Comparison of ENCODE assay signal across 8 cellular contexts in the genomic region with DNA sequence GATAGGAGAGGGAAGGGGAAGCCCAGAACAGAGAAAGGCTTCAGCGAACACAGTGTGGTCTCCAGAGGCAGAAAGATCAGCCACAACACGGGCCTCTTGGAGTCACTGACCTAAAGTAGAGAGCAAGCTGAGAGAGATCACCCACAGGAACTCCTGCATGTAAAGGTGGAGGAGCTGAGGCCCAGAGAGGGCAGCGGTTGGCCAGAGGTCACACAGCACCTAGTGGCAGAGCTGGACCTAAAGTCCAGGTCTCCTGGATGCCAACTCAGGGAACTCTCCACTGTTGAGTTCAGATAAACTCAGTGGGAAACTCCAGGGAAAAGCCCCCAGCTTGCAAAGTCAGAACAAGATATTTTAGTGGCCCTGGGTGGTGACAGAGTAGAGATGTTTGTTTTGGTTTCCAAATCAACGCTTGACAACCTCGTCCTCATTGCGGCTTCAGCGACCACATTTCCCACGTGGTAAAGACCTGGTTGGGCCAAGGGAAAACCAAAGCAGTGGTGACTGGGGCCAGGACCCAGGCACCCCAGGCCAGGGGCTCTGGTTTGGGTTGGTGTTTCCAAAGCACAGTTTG. TPM values are rescaled to one million over a fixed set of nuclear protein-coding genes. Genes with fewer than 3 reads are reported as not detected.
DNase-seq lines count a peak whose midpoint lies in the region; ATAC-seq, FAIRE-seq and TF ChIP-seq lines count a peak whose summit lies in the region.

No MANE protein-coding gene starts in this region.

- H3K4me3 ChIP-seq in GM12865 (ENCODE audit: low read depth, low read length): peak overlapping the region; percentile 77
- no peak overlapping the region for H3K4me3 ChIP-seq in small intestine (ENCODE audit: low read depth in 1 of 2, low read length in 2 of 2)
- H3K4me3 ChIP-seq in GM23338: no peak overlapping the region

- no peaks in the 10 kb centered on the region for H3K9me2 ChIP-seq in GM23338 (ENCODE audit: insufficient read depth)

- H3K4me2 ChIP-seq in GM23338: no peak overlapping the region

- H3K27me3 ChIP-seq in small intestine (ENCODE audit: control insufficient read depth in 2 of 2, insufficient read depth in 2 of 2, low read length in 2 of 2): no peaks in the 10 kb centered on the region
- peaks cover 16% of the 10 kb centered on the region for H3K27me3 ChIP-seq in GM23338 (ENCODE audit: insufficient read depth)

- H3K27ac ChIP-seq in cingulate gyrus (ENCODE audit: low read depth, low read length) (peak overlapping the region; percentile 55), small intestine (ENCODE audit: low read depth in 1 of 2, low read length in 1 of 2) (peak overlapping the region; percentile 24 to 94), GM23338 (ENCODE audit: low read depth) (no peak overlapping the region)

- no peaks in the 10 kb centered on the region for H3K9me3 ChIP-seq in small intestine (ENCODE audit: control insufficient read depth, low read depth)

- 34 to 67% (median 49%) methylated on average over 8 of the region's 8 CpGs for WGBS in small intestine, 3 donors

- H3K27me3 Mint-ChIP-seq in GM23338 (ENCODE audit: insufficient read depth, low read depth, poor library complexity): peaks cover 38% of the 10 kb centered on the region

- H3K4me3 Mint-ChIP-seq in GM23338: no peak overlapping the region

- H3K9me3 Mint-ChIP-seq in GM23338: no peaks in the 10 kb centered on the region; the same call in 2 of the 3 replicates

- TF ChIP-seq CTCF in GM12865 (IDR thresholded peaks at IDR 0.05; ENCODE audit: insufficient read depth, low read depth, low read length, missing control alignments): no peak
- no peak for TF ChIP-seq CTCF in GM23338 (conservative IDR thresholded peaks at IDR 0.05; ENCODE audit: low read depth in 2 of 2)

- no peaks in the 10 kb centered on the region; the same call in 2 of the 3 replicates for H3K36me3 Mint-ChIP-seq in GM23338 (ENCODE audit: low read depth)

- no peak overlapping the region; the same call in 1 of the 2 replicates for H3K27ac Mint-ChIP-seq in GM23338

- 0 out of 2 replicates have a peak, but pooled peaks cover 2% of the 10 kb centered on the region for H3F3A ChIP-seq in GM23338 (replicated peaks; ENCODE audit: low read depth)

- H3K4me1 ChIP-seq in small intestine (ENCODE audit: control insufficient read depth in 2 of 2, insufficient read depth in 1 of 2, low read depth in 1 of 2, low read length in 1 of 2) (peaks cover 0 to 21% of the 10 kb centered on the region in 2 donors), GM23338 (ENCODE audit: insufficient read depth) (peaks cover 33% of the 10 kb centered on the region)

- peaks cover 9% of the 10 kb centered on the region for H4K20me1 ChIP-seq in GM23338 (replicated peaks; ENCODE audit: insufficient read depth)

- DNase-seq in GM12865 (ENCODE audit: low read depth) (peak; percentile 93), small intestine (peak; percentile 42), ureter (ENCODE audit: low spot score) (no peak), GM23338 (ENCODE audit: low spot score) (no peak), NCI-H345 treated with DMSO at 0.1 percent for 48 hours (lab: John Stamatoyannopoulos, UW; ENCODE audit: unreplicated experiment) (no peak)

- ATAC-seq in HG02981 (IDR thresholded peaks at IDR 0.05; ENCODE audit: unreplicated experiment): peak; percentile 38
- peak; percentile 65 for ATAC-seq in activated CD4-positive, CD25-positive, alpha-beta regulatory T cell treated with anti-CD3 and anti-CD28 coated beads, Interleukin-2, amount 50 U/mL, for 24 hours
- no peak for ATAC-seq in GM23338

- 0 out of 2 replicates have a peak, but pooled peaks cover 4% of the 10 kb centered on the region for H3K79me2 ChIP-seq in GM23338 (replicated peaks; ENCODE audit: insufficient read depth)

- FAIRE-seq in small intestine (lab: Jason Lieb, UNC): no peak

- H3K36me3 ChIP-seq in small intestine (ENCODE audit: control insufficient read depth in 2 of 2, insufficient read depth in 2 of 2, low read length in 2 of 2): no peaks in the 10 kb centered on the region
- H3K36me3 ChIP-seq in GM23338 (ENCODE audit: insufficient read depth): no peaks in the 10 kb centered on the region

- peaks cover 30% of the 10 kb centered on the region for H3K4me1 Mint-ChIP-seq in GM23338

- H2AFZ ChIP-seq in GM23338: no peak overlapping the region

TF ChIP-seq in GM23338, 12 proteins besides CTCF, POLR2A, EP300 and RAD21:
- TF ChIP-seq ZNF114 (CRISPR knock-in tag; IDR thresholded peaks at IDR 0.05): no peak
- TF ChIP-seq STAT1 (IDR thresholded peaks at IDR 0.05; ENCODE audit: unreplicated experiment): no peak
- no peak for TF ChIP-seq POLR2AphosphoS5 (IDR thresholded peaks at IDR 0.05; ENCODE audit: low read depth)
- TF ChIP-seq EZH2phosphoT487 (IDR thresholded peaks at IDR 0.05; ENCODE audit: unreplicated experiment): no peak
- TF ChIP-seq NANOG (IDR thresholded peaks at IDR 0.05; ENCODE audit: borderline replicate concordance): no peak
- TF ChIP-seq, protein P1, sequence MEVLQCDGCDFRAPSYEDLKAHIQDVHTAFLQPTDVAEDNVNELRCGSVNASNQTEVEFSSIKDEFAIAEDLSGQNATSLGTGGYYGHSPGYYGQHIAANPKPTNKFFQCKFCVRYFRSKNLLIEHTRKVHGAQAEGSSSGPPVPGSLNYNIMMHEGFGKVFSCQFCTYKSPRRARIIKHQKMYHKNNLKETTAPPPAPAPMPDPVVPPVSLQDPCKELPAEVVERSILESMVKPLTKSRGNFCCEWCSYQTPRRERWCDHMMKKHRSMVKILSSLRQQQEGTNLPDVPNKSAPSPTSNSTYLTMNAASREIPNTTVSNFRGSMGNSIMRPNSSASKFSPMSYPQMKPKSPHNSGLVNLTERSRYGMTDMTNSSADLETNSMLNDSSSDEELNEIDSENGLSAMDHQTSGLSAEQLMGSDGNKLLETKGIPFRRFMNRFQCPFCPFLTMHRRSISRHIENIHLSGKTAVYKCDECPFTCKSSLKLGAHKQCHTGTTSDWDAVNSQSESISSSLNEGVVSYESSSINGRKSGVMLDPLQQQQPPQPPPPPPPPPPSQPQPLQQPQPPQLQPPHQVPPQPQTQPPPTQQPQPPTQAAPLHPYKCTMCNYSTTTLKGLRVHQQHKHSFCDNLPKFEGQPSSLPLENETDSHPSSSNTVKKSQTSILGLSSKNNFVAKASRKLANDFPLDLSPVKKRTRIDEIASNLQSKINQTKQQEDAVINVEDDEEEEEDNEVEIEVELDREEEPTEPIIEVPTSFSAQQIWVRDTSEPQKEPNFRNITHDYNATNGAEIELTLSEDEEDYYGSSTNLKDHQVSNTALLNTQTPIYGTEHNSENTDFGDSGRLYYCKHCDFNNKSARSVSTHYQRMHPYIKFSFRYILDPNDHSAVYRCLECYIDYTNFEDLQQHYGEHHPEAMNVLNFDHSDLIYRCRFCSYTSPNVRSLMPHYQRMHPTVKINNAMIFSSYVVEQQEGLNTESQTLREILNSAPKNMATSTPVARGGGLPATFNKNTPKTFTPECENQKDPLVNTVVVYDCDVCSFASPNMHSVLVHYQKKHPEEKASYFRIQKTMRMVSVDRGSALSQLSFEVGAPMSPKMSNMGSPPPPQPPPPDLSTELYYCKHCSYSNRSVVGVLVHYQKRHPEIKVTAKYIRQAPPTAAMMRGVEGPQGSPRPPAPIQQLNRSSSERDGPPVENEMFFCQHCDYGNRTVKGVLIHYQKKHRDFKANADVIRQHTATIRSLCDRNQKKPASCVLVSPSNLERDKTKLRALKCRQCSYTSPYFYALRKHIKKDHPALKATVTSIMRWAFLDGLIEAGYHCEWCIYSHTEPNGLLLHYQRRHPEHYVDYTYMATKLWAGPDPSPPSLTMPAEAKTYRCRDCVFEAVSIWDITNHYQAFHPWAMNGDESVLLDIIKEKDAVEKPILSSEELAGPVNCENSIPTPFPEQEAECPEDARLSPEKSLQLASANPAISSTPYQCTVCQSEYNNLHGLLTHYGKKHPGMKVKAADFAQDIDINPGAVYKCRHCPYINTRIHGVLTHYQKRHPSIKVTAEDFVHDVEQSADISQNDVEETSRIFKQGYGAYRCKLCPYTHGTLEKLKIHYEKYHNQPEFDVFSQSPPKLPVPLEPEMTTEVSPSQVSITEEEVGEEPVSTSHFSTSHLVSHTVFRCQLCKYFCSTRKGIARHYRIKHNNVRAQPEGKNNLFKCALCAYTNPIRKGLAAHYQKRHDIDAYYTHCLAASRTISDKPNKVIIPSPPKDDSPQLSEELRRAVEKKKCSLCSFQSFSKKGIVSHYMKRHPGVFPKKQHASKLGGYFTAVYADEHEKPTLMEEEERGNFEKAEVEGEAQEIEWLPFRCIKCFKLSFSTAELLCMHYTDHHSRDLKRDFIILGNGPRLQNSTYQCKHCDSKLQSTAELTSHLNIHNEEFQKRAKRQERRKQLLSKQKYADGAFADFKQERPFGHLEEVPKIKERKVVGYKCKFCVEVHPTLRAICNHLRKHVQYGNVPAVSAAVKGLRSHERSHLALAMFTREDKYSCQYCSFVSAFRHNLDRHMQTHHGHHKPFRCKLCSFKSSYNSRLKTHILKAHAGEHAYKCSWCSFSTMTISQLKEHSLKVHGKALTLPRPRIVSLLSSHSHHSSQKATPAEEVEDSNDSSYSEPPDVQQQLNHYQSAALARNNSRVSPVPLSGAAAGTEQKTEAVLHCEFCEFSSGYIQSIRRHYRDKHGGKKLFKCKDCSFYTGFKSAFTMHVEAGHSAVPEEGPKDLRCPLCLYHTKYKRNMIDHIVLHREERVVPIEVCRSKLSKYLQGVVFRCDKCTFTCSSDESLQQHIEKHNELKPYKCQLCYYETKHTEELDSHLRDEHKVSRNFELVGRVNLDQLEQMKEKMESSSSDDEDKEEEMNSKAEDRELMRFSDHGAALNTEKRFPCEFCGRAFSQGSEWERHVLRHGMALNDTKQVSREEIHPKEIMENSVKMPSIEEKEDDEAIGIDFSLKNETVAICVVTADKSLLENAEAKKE (CRISPR knock-in tag; IDR thresholded peaks at IDR 0.05): no peak
- no peak for TF ChIP-seq ZNF331 (CRISPR knock-in tag; IDR thresholded peaks at IDR 0.05; ENCODE audit: low read depth)
- no peak for TF ChIP-seq CREB1 (CRISPR knock-in tag; IDR thresholded peaks at IDR 0.05; ENCODE audit: low read depth)

RNA-seq across cellular contexts. Expression of gene IFFO2, which starts 4.6 kb away (rescaled TPM):
- polyA plus RNA-seq in small intestine (1 to 10 TPM in 2 of 3 donors, under 1 TPM in 1; 0.22 to 3.5 (median 1.4) TPM), GM23338 (2016; fragmentation: Nextera tagmentation; extraction: Ambion mirVana) (0.71 and 1.5 TPM in 2 replicates)
- 15.0 TPM for total RNA-seq in ureter
- total RNA-seq in GM23338 (2014; rRNA removed; shearing (Covaris generic)): 7.5 and 13.2 TPM in 2 replicates

RNA-seq across cellular contexts. Expression of gene ALDH4A1, which starts 49.5 kb away (rescaled TPM):
- polyA plus RNA-seq in small intestine (1 to 10 TPM in 1 of 3 donors, under 1 TPM in 2; 0.22 to 6.3 (median 0.81) TPM), GM23338 (2016; fragmentation: Nextera tagmentation; extraction: Ambion mirVana) (11.3 and 13.5 TPM in 2 replicates)
- total RNA-seq in ureter: 74.4 TPM
- 33.8 and 36.9 TPM in 2 replicates for total RNA-seq in GM23338 (2014; rRNA removed; shearing (Covaris generic))

Comparison
In these comparisons a context has a peak if more than half of its experiments do, and no peak if none do; other contexts are left out.
1. DNase-seq: peak in GM12865 (single experiment) and small intestine (single experiment); none in ureter (single experiment), GM23338 (single experiment) and NCI-H345 treated with DMSO at 0.1 percent for 48 hours (single experiment).